8 cellular contexts compared by ENCODE assay signal in the genomic region with DNA sequence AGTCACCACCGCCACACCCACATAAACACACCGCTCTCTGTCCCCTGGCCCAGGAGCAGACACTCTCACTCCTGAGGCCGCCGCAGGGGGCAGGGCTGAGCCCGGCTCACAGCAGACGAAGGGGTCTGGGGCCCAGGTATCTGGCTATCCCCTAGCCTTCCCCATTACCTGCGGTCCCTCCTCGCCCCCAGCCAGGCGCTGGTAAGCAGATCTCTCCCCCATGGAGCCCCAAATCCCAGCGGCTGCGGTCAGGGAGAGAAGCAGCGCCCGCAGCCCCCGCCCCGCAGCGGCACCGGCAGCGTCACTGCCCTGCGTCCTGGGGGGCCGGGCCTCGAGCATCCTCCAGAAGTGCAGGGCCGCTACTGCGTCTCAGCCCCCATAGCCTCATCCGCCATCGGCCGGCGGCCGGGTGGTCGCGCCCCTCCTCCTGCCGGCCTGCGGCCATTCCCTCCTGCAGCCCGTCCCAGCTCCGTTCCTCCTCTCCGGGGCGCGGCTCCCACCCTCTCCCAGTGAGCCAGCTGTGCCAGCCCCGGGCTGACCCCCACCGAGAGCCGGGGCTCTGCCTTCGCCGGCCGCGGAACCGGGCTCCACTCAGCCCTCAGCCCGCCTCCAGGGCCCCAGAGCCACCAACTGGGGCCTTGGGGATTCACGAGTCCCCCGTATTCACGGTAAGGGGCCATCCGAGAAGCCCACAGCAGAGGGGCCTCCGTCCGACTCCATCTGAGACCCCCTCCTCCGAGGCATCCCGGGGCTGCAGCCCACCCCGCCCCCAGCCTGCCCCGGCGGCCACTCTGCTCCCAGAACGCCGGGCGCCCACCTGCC. TPM values are rescaled to one million over a fixed set of nuclear protein-coding genes. Genes with fewer than 3 reads are reported as not detected.
DNase-seq lines count a peak whose midpoint lies in the region; ATAC-seq and TF ChIP-seq lines count a peak whose summit lies in the region.

No MANE protein-coding gene starts in this region.

- no peaks in the 10 kb centered on the region for H3K27me3 Mint-ChIP-seq in Caco-2 (ENCODE audit: insufficient read depth, unreplicated experiment)
- H3K27me3 Mint-ChIP-seq in activated naive CD8-positive, alpha-beta T cell: no peaks in the 10 kb centered on the region

- peak overlapping the region; percentile 77 for H3K4me3 ChIP-seq in Caco-2 (ENCODE audit: low read depth, low read length)
- H3K4me3 ChIP-seq in right atrium auricular region: peak overlapping the region; percentile 55 to 70

- H3K27ac Mint-ChIP-seq in Caco-2 (ENCODE audit: unreplicated experiment): peak overlapping the region; percentile 75
- peak overlapping the region; percentile 90 for H3K27ac Mint-ChIP-seq in activated naive CD8-positive, alpha-beta T cell

- peaks cover 16% of the 10 kb centered on the region for H3K36me3 Mint-ChIP-seq in Caco-2 (ENCODE audit: insufficient read depth, unreplicated experiment)
- no peaks in the 10 kb centered on the region for H3K36me3 Mint-ChIP-seq in activated naive CD8-positive, alpha-beta T cell

- H3K4me3 Mint-ChIP-seq in Caco-2 (ENCODE audit: unreplicated experiment): peak overlapping the region; percentile 85
- peak overlapping the region; percentile 94 for H3K4me3 Mint-ChIP-seq in activated naive CD8-positive, alpha-beta T cell

- H3K36me3 ChIP-seq in Caco-2 (ENCODE audit: control insufficient read depth, insufficient read depth, low read length): no peaks in the 10 kb centered on the region
- no peaks in the 10 kb centered on the region for H3K36me3 ChIP-seq in right atrium auricular region

- H3K27me3 ChIP-seq in Caco-2 (replicated peaks; ENCODE audit: control insufficient read depth, insufficient read depth, low read length) (no peaks in the 10 kb centered on the region), right atrium auricular region (no peaks in the 10 kb centered on the region)

- H3K27ac ChIP-seq in right atrium auricular region: peak overlapping the region; percentile 90 to 97

- peak; percentile 75 for DNase-seq in Caco-2
- DNase-seq in HuH-7 (ENCODE audit: low spot score): peak; percentile 90
- DNase-seq in SK-MEL-5 (ENCODE audit: low read depth, low spot score): peak; percentile 57
- no peak for DNase-seq in right atrium auricular region (ENCODE audit: low spot score)
- peak; percentile 72 for DNase-seq in retina
- DNase-seq in NCI-H128 (lab: John Stamatoyannopoulos, UW; ENCODE audit: unreplicated experiment): no peak

- POLR2A ChIA-PET in Caco-2 (lab: Charles Lee): interaction anchor here (0.6 kb wide), 1 partner anchor 37 kb away, joined by 3 read pairs; no protein-coding TSS in a partner anchor

- in situ Hi-C loops in SK-MEL-5 (cut with HindIII; ENCODE audit: low pct_unique_long_range_greater_than_20kb, low sequenced_read_pairs): no loop called here

- peak; percentile 57 for ATAC-seq in GM21390 (IDR thresholded peaks at IDR 0.05; ENCODE audit: unreplicated experiment)

- peaks cover 26% of the 10 kb centered on the region for H3K4me1 Mint-ChIP-seq in Caco-2 (ENCODE audit: low read depth, unreplicated experiment)
- H3K4me1 Mint-ChIP-seq in activated naive CD8-positive, alpha-beta T cell (ENCODE audit: low read depth): peaks cover 44% of the 10 kb centered on the region

- no peaks in the 10 kb centered on the region for H3K9me3 ChIP-seq in Caco-2
- H3K9me3 ChIP-seq in right atrium auricular region: no peaks in the 10 kb centered on the region

- no peaks in the 10 kb centered on the region for H3K9me3 Mint-ChIP-seq in Caco-2 (ENCODE audit: unreplicated experiment)
- no peaks in the 10 kb centered on the region for H3K9me3 Mint-ChIP-seq in activated naive CD8-positive, alpha-beta T cell (ENCODE audit: low read depth)

- intact Hi-C loops in Caco-2 (cut with micrococcal nuclease; ENCODE audit: unreplicated experiment): loop anchor here (2.0 kb wide), 1 partner anchor 14 kb away; the partner anchor contains the start of gene TNK2

- CTCF ChIA-PET in Caco-2 (lab: Charles Lee): interaction anchor here (0.6 to 2.9 kb wide), 17 partner anchors 10 to 1059 kb away, joined by 3 to 23 read pairs (median 5); partner anchors contain the start of genes MUC20 and TNK2

- no TSS peak for BruUV-seq in Caco-2 (replicated peaks; lab: Mats Ljungman, UMichigan)

- TF ChIP-seq CTCF in Caco-2 (IDR thresholded peaks at IDR 0.05; ENCODE audit: insufficient read depth in 1 of 2, low read depth in 1 of 2, low read length in 1 of 2, severe bottlenecking in 1 of 2, unreplicated experiment in 1 of 2) (peak in 1 of 2 experiments; percentile 73), right atrium auricular region (IDR thresholded peaks at IDR 0.05) (peak in 1 of 2 donors; percentile 5)

- H3K4me1 ChIP-seq in Caco-2 (peaks cover 7% of the 10 kb centered on the region), right atrium auricular region (peaks cover 0 to 89% of the 10 kb centered on the region in 2 donors)

RNA-seq across cellular contexts. Expression of gene TNK2, which starts 13.1 kb away (rescaled TPM):
- 36.0 and 37.9 TPM in 2 replicates for total RNA-seq in Caco-2 (2022)
- 7.9 and 9.0 TPM in 2 replicates for total RNA-seq in SK-MEL-5 (2014; rRNA removed; shearing (Covaris generic))
- 24.5 and 34.4 TPM in 2 replicates for polyA plus RNA-seq in SK-MEL-5 (2015; cell fraction: cytosol; rRNA removed)
- 46.3 and 83.6 TPM in 2 replicates for polyA plus RNA-seq in SK-MEL-5 (2015; cell fraction: nucleus; rRNA removed)
- 10 to 100 TPM; 26.5 to 38.6 TPM for total RNA-seq in right atrium auricular region

Comparison
In these comparisons a context has a peak if more than half of its experiments do, and no peak if none do; other contexts are left out.
1. DNase-seq: peak in Caco-2 (2 of 2), HuH-7 (single experiment), SK-MEL-5 (single experiment) and retina (single experiment); none in right atrium auricular region (single experiment) and NCI-H128 (single experiment).